Comparison of ENCODE assay signal across 12 cellular contexts in the genomic region with DNA sequence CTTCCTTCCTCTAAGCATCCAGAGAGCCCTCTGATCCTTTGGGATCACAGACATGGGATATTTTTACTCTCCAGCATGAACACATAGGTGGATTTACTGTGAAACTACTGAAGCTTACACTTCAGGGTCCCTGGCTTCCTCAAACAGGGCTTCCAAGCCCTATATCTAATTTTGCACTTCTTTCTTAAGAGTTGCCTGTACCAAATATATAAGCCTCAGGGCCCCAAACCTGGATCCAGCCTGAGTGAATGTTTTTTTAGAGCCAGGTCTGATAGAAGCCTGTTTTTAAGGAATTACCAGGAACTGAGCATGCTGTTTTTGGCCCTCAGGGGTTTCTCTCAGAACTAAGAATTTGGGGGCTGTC. TPM values are rescaled to one million over a fixed set of nuclear protein-coding genes. Genes with fewer than 3 reads are reported as not detected.
DNase-seq lines count a peak whose midpoint lies in the region; ATAC-seq and TF ChIP-seq lines count a peak whose summit lies in the region.
"Had no signal": no experiment of that assay in that cellular context is flagged by ENCODE, and none has a peak within 500 bp of the region (broad histone marks: within the 10 kb centered on the region; RNA-seq: fewer than 3 reads in every experiment).

No MANE protein-coding gene starts in this region.

- in situ Hi-C loops in gastrocnemius medialis (cut with MboI; ENCODE audit: low sequenced_read_pairs in 4 of 4): no loop called here

- peak overlapping the region; percentile 61; the same call in 1 of the 2 replicates for H3K9ac ChIP-seq in SK-N-SH

- H3K4me3 Mint-ChIP-seq in GM23338: peak overlapping the region; percentile 54

- peaks cover 27% of the 10 kb centered on the region for H3K27me3 Mint-ChIP-seq in GM23338 (ENCODE audit: insufficient read depth, low read depth, poor library complexity)

- H3K4me3 ChIP-seq in GM23338 (peak overlapping the region; percentile 35), SK-N-SH (ENCODE audit: low read depth in 2 of 2, low read length in 1 of 2) (no peak overlapping the region), hepatocyte (no peak overlapping the region), gastrocnemius medialis (no peak overlapping the region), coronary artery (no peak overlapping the region)
- H3K4me3 ChIP-seq: MG63, tibial artery had no signal

- TF ChIP-seq CTCF in GM23338 (conservative IDR thresholded peaks at IDR 0.05; ENCODE audit: low read depth in 2 of 2) (no peak), SK-N-SH (IDR thresholded peaks at IDR 0.05) (no peak), hepatocyte (IDR thresholded peaks at IDR 0.05; ENCODE audit: poor library complexity) (no peak), gastrocnemius medialis (IDR thresholded peaks at IDR 0.05 in 4 of 5, conservative IDR thresholded peaks at IDR 0.05 in 1 of 5) (no peak), coronary artery (IDR thresholded peaks at IDR 0.05) (no peak)

- intact Hi-C loops in gastrocnemius medialis (cut with DNase I; ENCODE audit: low total_unique reads): no loop called here

- peaks cover 36% of the 10 kb centered on the region for H3K4me1 ChIP-seq in GM23338 (ENCODE audit: insufficient read depth)
- peaks cover 5 to 30% of the 10 kb centered on the region in 2 experiments; a peak in 3 of 4 replicates for H3K4me1 ChIP-seq in SK-N-SH (ENCODE audit: control insufficient read depth in 1 of 2, insufficient read depth in 2 of 2, low read depth in 1 of 2, low read length in 1 of 2)
- H3K4me1 ChIP-seq in hepatocyte (ENCODE audit: insufficient read depth): peaks cover 26% of the 10 kb centered on the region
- peaks cover 19 to 20% of the 10 kb centered on the region in 2 donors for H3K4me1 ChIP-seq in gastrocnemius medialis

- H3K9me3 ChIP-seq in SK-N-SH (no peaks in the 10 kb centered on the region), hepatocyte (ENCODE audit: low read depth) (no peaks in the 10 kb centered on the region), gastrocnemius medialis (no peaks in the 10 kb centered on the region)
- H3K9me3 ChIP-seq: MG63, tibial artery had no signal

- ATAC-seq in GM23338 (no peak), gastrocnemius medialis (no peak), HG02798 (IDR thresholded peaks at IDR 0.05; ENCODE audit: poor library complexity, unreplicated experiment) (no peak), GM18873 (IDR thresholded peaks at IDR 0.05; ENCODE audit: low FRiP score, unreplicated experiment) (no peak)

- POLR2A ChIA-PET in SK-N-SH (lab: Yijun Ruan, JAX): no interaction called here

- DNase-seq in GM23338 (ENCODE audit: low spot score): no peak
- DNase-seq in SK-N-SH: no peak
- DNase-seq in hepatocyte (ENCODE audit: low spot score): no peak
- no peak for DNase-seq in gastrocnemius medialis
- DNase-seq in coronary artery (ENCODE audit: low spot score): no peak
- no peak for DNase-seq in NCI-H1105 (lab: John Stamatoyannopoulos, UW)
- DNase-seq: activated CD4-positive, alpha-beta T cell treated with anti-CD3 and anti-CD28 coated beads, Interleukin-2, amount 50 U/mL, for 48 hours; effector memory CD4-positive, alpha-beta T cell had no signal

- H3K79me2 ChIP-seq in GM23338 (replicated peaks; ENCODE audit: insufficient read depth) (peaks cover 12% of the 10 kb centered on the region), SK-N-SH (ENCODE audit: insufficient read depth) (peaks cover 17% of the 10 kb centered on the region), hepatocyte (peaks cover 10% of the 10 kb centered on the region)

- peaks cover 24% of the 10 kb centered on the region for H3K36me3 Mint-ChIP-seq in GM23338 (ENCODE audit: low read depth)

- peak overlapping the region; percentile 99 for H3K27ac Mint-ChIP-seq in GM23338

- H3K27ac ChIP-seq in GM23338 (ENCODE audit: low read depth) (peak overlapping the region; percentile 100), SK-N-SH (ENCODE audit: low read depth in 2 of 2, low read length in 1 of 2) (peak overlapping the region; percentile 29 to 97; a peak in 3 of 4 replicates), hepatocyte (peak overlapping the region; percentile 85), gastrocnemius medialis (peak overlapping the region in 3 of 4 donors; percentile 45 to 77 (median 68)), coronary artery (no peak overlapping the region)
- H3K27ac ChIP-seq: tibial artery had no signal

- H4K20me1 ChIP-seq in GM23338 (replicated peaks; ENCODE audit: insufficient read depth) (0 out of 2 replicates have a peak, but pooled peaks cover 1% of the 10 kb centered on the region), SK-N-SH (ENCODE audit: insufficient read depth) (no peaks in the 10 kb centered on the region), hepatocyte (ENCODE audit: insufficient read depth, poor library complexity, severe bottlenecking) (no peaks in the 10 kb centered on the region)

- H3K4me2 ChIP-seq in GM23338 (peak overlapping the region; percentile 66), SK-N-SH (peak overlapping the region; percentile 58; the same call in 1 of the 2 replicates), hepatocyte (peak overlapping the region; percentile 39)

- CTCF ChIA-PET in SK-N-SH (lab: Yijun Ruan, JAX): interaction anchor here (1.5 kb wide), 1 partner anchor 32 kb away, joined by 10 read pairs; no protein-coding TSS in a partner anchor

- no peaks in the 10 kb centered on the region; the same call in 2 of the 3 replicates for H3K9me3 Mint-ChIP-seq in GM23338

- H2AFZ ChIP-seq in GM23338 (no peak overlapping the region), SK-N-SH (ENCODE audit: low read depth) (no peak overlapping the region), hepatocyte (no peak overlapping the region)

- no peak for TF ChIP-seq POLR2A in gastrocnemius medialis (IDR thresholded peaks at IDR 0.05)

- no peaks in the 10 kb centered on the region for H3K27me3 ChIP-seq in GM23338 (ENCODE audit: insufficient read depth)
- H3K27me3 ChIP-seq in SK-N-SH (ENCODE audit: insufficient read depth): no peaks in the 10 kb centered on the region
- no peaks in the 10 kb centered on the region for H3K27me3 ChIP-seq in hepatocyte
- no peaks in the 10 kb centered on the region for H3K27me3 ChIP-seq in gastrocnemius medialis
- H3K27me3 ChIP-seq: MG63, tibial artery had no signal

- H3K36me3 ChIP-seq in GM23338 (ENCODE audit: insufficient read depth) (no peaks in the 10 kb centered on the region), SK-N-SH (replicated peaks in 1 of 2; ENCODE audit: control insufficient read depth in 1 of 2, insufficient read depth in 2 of 2, low read length in 1 of 2) (peaks cover 0 to 10% of the 10 kb centered on the region in 2 experiments), hepatocyte (replicated peaks; ENCODE audit: insufficient read depth, low read depth) (no peaks in the 10 kb centered on the region), gastrocnemius medialis (no peaks in the 10 kb centered on the region)
- H3K36me3 ChIP-seq: tibial artery had no signal

- H3F3A ChIP-seq in GM23338 (replicated peaks; ENCODE audit: low read depth) (peaks cover 17% of the 10 kb centered on the region; the same call in 1 of the 2 replicates), SK-N-SH (replicated peaks; ENCODE audit: insufficient read depth) (peaks cover 33% of the 10 kb centered on the region)

- TF ChIP-seq EP300 in SK-N-SH (IDR thresholded peaks at IDR 0.05; ENCODE audit: borderline replicate concordance in 1 of 2, low read depth in 1 of 2, low read length in 1 of 2): no peak

- no peak for TF ChIP-seq RAD21 in SK-N-SH (IDR thresholded peaks at IDR 0.05; ENCODE audit: low read length)

- peaks cover 60% of the 10 kb centered on the region for H3K4me1 Mint-ChIP-seq in GM23338

- no peaks in the 10 kb centered on the region; the same call in 1 of the 2 replicates for H3K9me2 ChIP-seq in GM23338 (ENCODE audit: insufficient read depth)
- no peaks in the 10 kb centered on the region for H3K9me2 ChIP-seq in SK-N-SH
- no peaks in the 10 kb centered on the region for H3K9me2 ChIP-seq in hepatocyte (replicated peaks; ENCODE audit: insufficient read depth)

TF ChIP-seq in GM23338, 12 proteins besides CTCF, POLR2A, EP300 and RAD21 (continues in another document):
- TF ChIP-seq ZNF331 (CRISPR knock-in tag; IDR thresholded peaks at IDR 0.05; ENCODE audit: low read depth) (no peak), NANOG (IDR thresholded peaks at IDR 0.05; ENCODE audit: borderline replicate concordance) (no peak)

TF ChIP-seq in SK-N-SH, 30 proteins besides CTCF, POLR2A, EP300 and RAD21 (continues in another document):
- TF ChIP-seq SIN3A (IDR thresholded peaks at IDR 0.05; ENCODE audit: borderline replicate concordance, low read depth, low read length) (no peak), NRF1 (IDR thresholded peaks at IDR 0.05; ENCODE audit: low read depth, low read length) (no peak), TCF12 (IDR thresholded peaks at IDR 0.05) (no peak), RCOR1 (IDR thresholded peaks at IDR 0.05; ENCODE audit: low read length) (no peak), CHD2 (IDR thresholded peaks at IDR 0.05; ENCODE audit: low read length, partially characterized antibody) (no peak)
- TF ChIP-seq, protein P1, sequence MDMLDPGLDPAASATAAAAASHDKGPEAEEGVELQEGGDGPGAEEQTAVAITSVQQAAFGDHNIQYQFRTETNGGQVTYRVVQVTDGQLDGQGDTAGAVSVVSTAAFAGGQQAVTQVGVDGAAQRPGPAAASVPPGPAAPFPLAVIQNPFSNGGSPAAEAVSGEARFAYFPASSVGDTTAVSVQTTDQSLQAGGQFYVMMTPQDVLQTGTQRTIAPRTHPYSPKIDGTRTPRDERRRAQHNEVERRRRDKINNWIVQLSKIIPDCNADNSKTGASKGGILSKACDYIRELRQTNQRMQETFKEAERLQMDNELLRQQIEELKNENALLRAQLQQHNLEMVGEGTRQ (IDR thresholded peaks at IDR 0.05; ENCODE audit: borderline replicate concordance, low read depth, low read length): no peak
- TF ChIP-seq, protein P2, sequence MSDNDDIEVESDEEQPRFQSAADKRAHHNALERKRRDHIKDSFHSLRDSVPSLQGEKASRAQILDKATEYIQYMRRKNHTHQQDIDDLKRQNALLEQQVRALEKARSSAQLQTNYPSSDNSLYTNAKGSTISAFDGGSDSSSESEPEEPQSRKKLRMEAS (IDR thresholded peaks at IDR 0.05; ENCODE audit: low read depth): no peak

RNA-seq across cellular contexts. Expression of gene KCMF1, which starts 13.2 kb away (rescaled TPM):
- total RNA-seq in GM23338 (2014; rRNA removed; shearing (Covaris generic)): 120 and 129 TPM in 2 replicates
- 29.3 and 39.4 TPM in 2 replicates for polyA plus RNA-seq in GM23338 (2016; fragmentation: Nextera tagmentation; extraction: Ambion mirVana)
- polyA plus RNA-seq in SK-N-SH (2012; rRNA removed): 37.0 and 51.2 TPM in 2 replicates
- polyA plus RNA-seq in SK-N-SH (2012; cell fraction: cytosol; rRNA removed): 51.9 and 60.8 TPM in 2 replicates
- polyA plus RNA-seq in SK-N-SH (2012; cell fraction: nucleus; rRNA removed): 13.7 and 27.2 TPM in 2 replicates
- total RNA-seq in hepatocyte: 52.1 and 63.0 TPM in 2 replicates
- 49.8 and 50.8 TPM in 2 replicates for polyA plus RNA-seq in hepatocyte
- 100 to 1,000 TPM; 158 to 178 (median 165) TPM for total RNA-seq in gastrocnemius medialis

RNA-seq across cellular contexts. Expression of gene TMSB10, which starts 52.3 kb away (rescaled TPM):
- 834 and 976 TPM in 2 replicates for total RNA-seq in GM23338 (2014; rRNA removed; shearing (Covaris generic))
- polyA plus RNA-seq in GM23338 (2016; fragmentation: Nextera tagmentation; extraction: Ambion mirVana) (2,942 and 3,166 TPM in 2 replicates), SK-N-SH (2012; rRNA removed) (3,924 and 7,920 TPM in 2 replicates), hepatocyte (2,879 and 3,340 TPM in 2 replicates)
- polyA plus RNA-seq in SK-N-SH (2012; cell fraction: cytosol; rRNA removed): 5,618 and 8,173 TPM in 2 replicates
- polyA plus RNA-seq in SK-N-SH (2012; cell fraction: nucleus; rRNA removed): 1,784 and 3,464 TPM in 2 replicates
- total RNA-seq in hepatocyte (2,904 and 3,356 TPM in 2 replicates), gastrocnemius medialis (100 to 1,000 TPM; 329 to 954 (median 486) TPM)

Comparison
In these comparisons a context has a peak if more than half of its experiments do, and no peak if none do; other contexts are left out.
1. H3K27ac ChIP-seq: peak in GM23338 (single experiment), SK-N-SH (2 of 2), hepatocyte (single experiment) and gastrocnemius medialis (3 of 4); none in coronary artery (0 of 2).
2. Peak in every context shown above with its lines, with median percentiles within 50 percentile points of each other: H3K4me2 ChIP-seq.